In the genomic region with DNA sequence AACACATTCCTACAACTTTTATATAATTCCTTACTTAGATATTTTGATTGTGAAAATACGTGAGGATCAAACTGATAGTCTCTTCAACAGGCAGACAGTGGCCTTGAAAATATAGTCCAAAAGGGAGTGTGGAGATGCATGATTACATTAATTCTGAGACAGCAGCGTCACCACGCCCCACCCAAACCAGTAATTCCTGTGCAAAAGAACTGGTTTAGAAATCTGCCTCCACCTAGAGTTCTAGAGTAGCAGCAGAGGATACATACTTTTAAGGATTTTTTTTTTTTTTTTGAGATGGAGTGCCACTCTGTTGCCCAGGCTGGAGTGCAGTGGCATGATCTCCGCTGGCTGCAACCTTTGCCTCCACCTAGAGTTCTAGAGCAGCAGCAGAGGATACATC, we compare ENCODE assay signal across 1 cellular context.
TF ChIP-seq lines count a peak whose summit lies in the region.

No MANE protein-coding gene starts in this region.

TF ChIP-seq in IMR-90, 13 proteins besides CTCF, POLR2A, EP300 and RAD21:
- TF ChIP-seq NFE2L2 (IDR thresholded peaks at IDR 0.05; ENCODE audit: low read depth, low read length) (no peak), MAFK (IDR thresholded peaks at IDR 0.05; ENCODE audit: low read depth, low read length) (no peak), RFX5 (IDR thresholded peaks at IDR 0.05; ENCODE audit: low read depth, low read length) (no peak), CEBPB (IDR thresholded peaks at IDR 0.05; ENCODE audit: low read depth, low read length) (no peak), MAZ (IDR thresholded peaks at IDR 0.05; ENCODE audit: borderline replicate concordance, low read depth, low read length) (no peak), MXI1 (IDR thresholded peaks at IDR 0.05; ENCODE audit: borderline replicate concordance, low read depth, low read length) (no peak), SMC3 (IDR thresholded peaks at IDR 0.05; ENCODE audit: low read depth, low read length) (no peak)
- TF ChIP-seq, protein P1, sequence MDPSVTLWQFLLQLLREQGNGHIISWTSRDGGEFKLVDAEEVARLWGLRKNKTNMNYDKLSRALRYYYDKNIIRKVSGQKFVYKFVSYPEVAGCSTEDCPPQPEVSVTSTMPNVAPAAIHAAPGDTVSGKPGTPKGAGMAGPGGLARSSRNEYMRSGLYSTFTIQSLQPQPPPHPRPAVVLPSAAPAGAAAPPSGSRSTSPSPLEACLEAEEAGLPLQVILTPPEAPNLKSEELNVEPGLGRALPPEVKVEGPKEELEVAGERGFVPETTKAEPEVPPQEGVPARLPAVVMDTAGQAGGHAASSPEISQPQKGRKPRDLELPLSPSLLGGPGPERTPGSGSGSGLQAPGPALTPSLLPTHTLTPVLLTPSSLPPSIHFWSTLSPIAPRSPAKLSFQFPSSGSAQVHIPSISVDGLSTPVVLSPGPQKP (IDR thresholded peaks at IDR 0.05; ENCODE audit: borderline replicate concordance, low read depth, low read length), result no peak
